26 cellular contexts compared by ENCODE assay signal in genomic region chr6:167717867-167718266, GRCh38.
DNase-seq lines count a peak whose midpoint lies in the region; FAIRE-seq and TF ChIP-seq lines count a peak whose summit lies in the region.
"Had no signal": no experiment of that assay in that cellular context is flagged by ENCODE, and none has a peak within 500 bp of the region (broad histone marks: within the 10 kb centered on the region; RNA-seq: fewer than 3 reads in every experiment).

No MANE protein-coding gene starts in this region.

- no peaks in the 10 kb centered on the region for H3K79me1 ChIP-seq in H1 (ENCODE audit: low read depth, low read length)

- H3K18ac ChIP-seq in H1 (ENCODE audit: extremely low read depth, low read length): no peak overlapping the region

- H3K9ac ChIP-seq in BLaER1: no peak overlapping the region
- H3K9ac ChIP-seq in BLaER1 treated with 17β-estradiol and CSF1 and Interleukin-3, amounts not matched to agents 10 nM and 100 nM: no peak overlapping the region
- H3K9ac ChIP-seq in H1 (replicated peaks in 1 of 4; ENCODE audit: extremely low read depth in 1 of 4, low read depth in 3 of 4, low read length in 3 of 4): no peak overlapping the region

- no peak overlapping the region for H3K23ac ChIP-seq in H1 (ENCODE audit: insufficient read length)

- H3K27ac ChIP-seq in BLaER1 (no peak overlapping the region), H1 (ENCODE audit: low read depth, low read length) (no peak overlapping the region), sigmoid colon (no peak overlapping the region)
- peak overlapping the region in 2 of 11 experiments; percentile 4 to 22; a peak in 2 of 22 replicates for H3K27ac ChIP-seq in BLaER1 treated with 17β-estradiol and CSF1 and Interleukin-3, amounts not matched to agents 10 nM and 100 nM

- H3K4me3 ChIP-seq in BLaER1 (no peak overlapping the region), H1 (ENCODE audit: extremely low read depth in 1 of 4, insufficient read depth in 2 of 4, low read depth in 3 of 4, low read length in 4 of 4) (no peak overlapping the region), sigmoid colon (no peak overlapping the region)
- H3K4me3 ChIP-seq in BLaER1 treated with 17β-estradiol and CSF1 and Interleukin-3, amounts not matched to agents 10 nM and 100 nM: no peak overlapping the region
- H3K4me3 ChIP-seq: GM12878 had no signal

- no peak overlapping the region for H2BK120ac ChIP-seq in H1 (replicated peaks; ENCODE audit: low read depth, low read length)

- no peak overlapping the region for H4K5ac ChIP-seq in H1 (ENCODE audit: insufficient read length, low read depth, low read length)

- FAIRE-seq in H1 (lab: Jason Lieb, UNC): no peak
- FAIRE-seq: A204.1, GM12878, GM12892, GM18507 had no signal

- H3K4me2 ChIP-seq in BLaER1: peak overlapping the region; percentile 53; the same call in 1 of the 2 replicates
- peak overlapping the region in 7 of 11 experiments; percentile 43 to 77 (median 63); a peak in 7 of 22 replicates for H3K4me2 ChIP-seq in BLaER1 treated with 17β-estradiol and CSF1 and Interleukin-3, amounts not matched to agents 10 nM and 100 nM
- no peak overlapping the region for H3K4me2 ChIP-seq in H1 (ENCODE audit: insufficient read depth in 1 of 2, low read depth in 2 of 2, low read length in 2 of 2)

- H3K36me3 ChIP-seq in BLaER1: no peaks in the 10 kb centered on the region
- H3K36me3 ChIP-seq in BLaER1 treated with 17β-estradiol and CSF1 and Interleukin-3, amounts not matched to agents 10 nM and 100 nM: no peaks in the 10 kb centered on the region
- H3K36me3 ChIP-seq in H1 (ENCODE audit: control insufficient read depth in 2 of 4, insufficient read depth in 4 of 4, low read length in 3 of 4): no peaks in the 10 kb centered on the region
- no peaks in the 10 kb centered on the region for H3K36me3 ChIP-seq in sigmoid colon
- H3K36me3 ChIP-seq: BE2C had no signal

- no peak overlapping the region for H2BK12ac ChIP-seq in H1 (ENCODE audit: low read depth, low read length)

- H4K91ac ChIP-seq in H1 (replicated peaks; ENCODE audit: insufficient read length, low read length): no peak overlapping the region

- intact Hi-C loops in sigmoid colon (cut with DNase I): no loop called here

- no peak for TF ChIP-seq CTCF in H1 (IDR thresholded peaks at IDR 0.05; ENCODE audit: control extremely low read depth in 1 of 3, insufficient read depth in 1 of 3, low read depth in 1 of 3, low read length in 3 of 3)
- no peak for TF ChIP-seq CTCF in sigmoid colon (IDR thresholded peaks at IDR 0.05)

- no peak overlapping the region for H2BK15ac ChIP-seq in H1 (ENCODE audit: low read length)

- no peak for TF ChIP-seq RAD21 in H1 (IDR thresholded peaks at IDR 0.05 in 1 of 2, conservative IDR thresholded peaks at IDR 0.05 in 1 of 2; ENCODE audit: low read depth in 2 of 2, low read length in 2 of 2)

- H3K14ac ChIP-seq in H1 (ENCODE audit: insufficient read length): no peak overlapping the region

- H3K9me3 ChIP-seq in BLaER1 (peaks cover 11% of the 10 kb centered on the region), H1 (ENCODE audit: insufficient read depth in 2 of 2, low read depth in 1 of 2, low read length in 1 of 2) (no peaks in the 10 kb centered on the region), sigmoid colon (no peaks in the 10 kb centered on the region)
- H3K9me3 ChIP-seq in BLaER1 treated with 17β-estradiol and CSF1 and Interleukin-3, amounts not matched to agents 10 nM and 100 nM (replicated peaks in 1 of 11): peaks cover 0 to 26% (median 18%) of the 10 kb centered on the region in 11 experiments; a peak in 13 of 22 replicates
- H3K9me3 ChIP-seq: BE2C had no signal

- H2BK20ac ChIP-seq in H1 (ENCODE audit: low read length): no peak overlapping the region

- no peak overlapping the region for H3K56ac ChIP-seq in H1 (replicated peaks; ENCODE audit: insufficient read length, low read depth, low read length)

- POLR2A ChIA-PET in H1 (lab: Charles Lee; ENCODE audit: partially characterized antibody): no interaction called here

- no peak overlapping the region for H2AFZ ChIP-seq in H1 (ENCODE audit: low read length)

- CTCF ChIA-PET in H1 (lab: Charles Lee; ENCODE audit: partially characterized antibody): interaction anchor here (0.8 to 0.9 kb wide), 2 partner anchors 36 to 64 kb away, joined by 3 to 4 read pairs; no protein-coding TSS in a partner anchor

- DNase-seq in H1 (ENCODE audit: low read depth in 1 of 2, low spot score in 2 of 2): no peak
- DNase-seq in mucosa of gallbladder (ENCODE audit: low spot score): peak; percentile 6
- no peak for DNase-seq in stimulated activated CD4-positive, alpha-beta T cell treated with anti-CD3 and anti-CD28 coated beads, Interleukin-4, amount 100 ng/mL, for 24 hours
- no peak for DNase-seq in NCI-H146 (lab: John Stamatoyannopoulos, UW)
- DNase-seq in sigmoid colon: no peak
- DNase-seq: 8988T; ACHN; BE2C; C1 segment of cervical spinal cord; CD4-positive, alpha-beta memory T cell; CD4-positive, CD25-positive, alpha-beta regulatory T cell; CD8-positive, alpha-beta memory T cell; COR-L47; DMS 273 treated with DMSO at 0.1 percent for 48 hours; DMS153; DMS53; DMS79; DND-41; EL; GDM1 had no signal

- H2AK5ac ChIP-seq in H1 (ENCODE audit: low read depth, low read length): no peak overlapping the region

- H3K27me3 ChIP-seq in BLaER1 (peaks cover 12% of the 10 kb centered on the region), H1 (replicated peaks in 1 of 4; ENCODE audit: control insufficient read depth in 3 of 4, extremely low read depth in 1 of 4, insufficient read depth in 3 of 4, low read length in 3 of 4) (no peaks in the 10 kb centered on the region; a peak in 1 of 7 replicates), sigmoid colon (peaks cover 0 to 4% (median 0%) of the 10 kb centered on the region in 3 donors)
- H3K27me3 ChIP-seq in BLaER1 treated with 17β-estradiol and CSF1 and Interleukin-3, amounts not matched to agents 10 nM and 100 nM: peaks cover 5 to 23% (median 15%) of the 10 kb centered on the region in 11 experiments; a peak in 17 of 22 replicates

- H2BK5ac ChIP-seq in H1 (ENCODE audit: low read depth, low read length): no peak overlapping the region

- H3K4ac ChIP-seq in H1 (replicated peaks; ENCODE audit: insufficient read length, low read depth, low read length): no peak overlapping the region

- no peaks in the 10 kb centered on the region for H3K23me2 ChIP-seq in H1 (ENCODE audit: low read depth, low read length)

- H3K4me1 ChIP-seq in BLaER1 (peaks cover 46% of the 10 kb centered on the region), H1 (replicated peaks in 1 of 4; ENCODE audit: control insufficient read depth in 3 of 4, insufficient read depth in 4 of 4, low read length in 3 of 4) (peaks cover 0 to 6% (median 1%) of the 10 kb centered on the region in 4 experiments; a peak in 3 of 7 replicates), sigmoid colon (no peaks in the 10 kb centered on the region)
- peaks cover 21 to 62% (median 53%) of the 10 kb centered on the region in 10 experiments for H3K4me1 ChIP-seq in BLaER1 treated with 17β-estradiol and CSF1 and Interleukin-3, amounts not matched to agents 10 nM and 100 nM
- H3K4me1 ChIP-seq: BE2C had no signal

- no peaks in the 10 kb centered on the region for H3K79me2 ChIP-seq in H1 (ENCODE audit: control insufficient read depth in 1 of 2, insufficient read depth in 2 of 2, low read length in 2 of 2)

- 98% methylated on average over 2 of the region's 2 CpGs; no CpG with 5 or more reads in 1 of the 2 experiments for WGBS in H1 (ENCODE audit: extremely low coverage in 1 of 2, insufficient coverage in 1 of 2, insufficient read length in 1 of 2, insufficient replicate concordance in 2 of 2, low coverage in 1 of 2, low lambda C conversion rate in 2 of 2, missing lambda C conversion rate in 1 of 2), 2 experiments
- 93 to 96% methylated on average over 2 of the region's 2 CpGs for WGBS in sigmoid colon, 2 donors

- H4K8ac ChIP-seq in H1 (ENCODE audit: extremely low read depth, insufficient read depth, low read length): no peak overlapping the region

- no peak for TF ChIP-seq POLR2A in H1 (IDR thresholded peaks at IDR 0.05; ENCODE audit: control extremely low read depth in 1 of 2, low read depth in 2 of 2, low read length in 2 of 2)
- no peak for TF ChIP-seq POLR2A in sigmoid colon (IDR thresholded peaks at IDR 0.05)

- H4K20me1 ChIP-seq in BLaER1 (no peaks in the 10 kb centered on the region), H1 (replicated peaks in 1 of 2; ENCODE audit: control insufficient read depth in 1 of 2, insufficient read depth in 2 of 2, low read length in 2 of 2) (no peaks in the 10 kb centered on the region)
- no peaks in the 10 kb centered on the region for H4K20me1 ChIP-seq in BLaER1 treated with 17β-estradiol and CSF1 and Interleukin-3, amounts not matched to agents 10 nM and 100 nM

- TF ChIP-seq EP300 in H1 (IDR thresholded peaks at IDR 0.05; ENCODE audit: borderline replicate concordance in 1 of 2, low read depth in 2 of 2, low read length in 2 of 2) (no peak), sigmoid colon (IDR thresholded peaks at IDR 0.05) (no peak)

TF ChIP-seq in H1, 55 proteins besides CTCF, POLR2A, EP300 and RAD21:
- TF ChIP-seq KDM1A (IDR thresholded peaks at IDR 0.05; ENCODE audit: borderline replicate concordance, low read length) (peak; percentile 64), HDAC2 (IDR thresholded peaks at IDR 0.05; ENCODE audit: borderline replicate concordance in 1 of 2, low read depth in 2 of 2, low read length in 2 of 2) (no peak)
TF ChIP-seq in H1: peak in this region for 1.

Comparison
In these comparisons a context has a peak if more than half of its experiments do, and no peak if none do; other contexts are left out.
1. H3K4me2 ChIP-seq: peak in BLaER1 (single experiment) and BLaER1 treated with 17β-estradiol and CSF1 and Interleukin-3, amounts not matched to agents 10 nM and 100 nM (7 of 11); none in H1 (0 of 2).